Comparison of ENCODE assay signal across 20 cellular contexts in genomic region chr9:104553261-104553660, GRCh38. TPM values are rescaled to one million over a fixed set of nuclear protein-coding genes. Genes with fewer than 3 reads are reported as not detected.
"Had no signal": no experiment of that assay in that cellular context is flagged by ENCODE, and none has a peak within 500 bp of the region (broad histone marks: within the 10 kb centered on the region; RNA-seq: fewer than 3 reads in every experiment).

No MANE protein-coding gene starts in this region.

- H3K9me3 ChIP-seq: colonic mucosa, right atrium auricular region had no signal

- H3K27ac ChIP-seq: colonic mucosa, gastroesophageal sphincter, right atrium auricular region, tibial nerve had no signal

- H3K27me3 ChIP-seq: colonic mucosa, gastroesophageal sphincter, right atrium auricular region, tibial nerve had no signal

- H3K4me1 ChIP-seq: colonic mucosa, gastroesophageal sphincter, right atrium auricular region, tibial nerve had no signal

- H3K36me3 ChIP-seq: colonic mucosa, gastroesophageal sphincter, right atrium auricular region, tibial nerve had no signal

- ATAC-seq: activated T-cell treated with anti-CD3 and anti-CD28 coated beads, Interleukin-2, amount 50 U/mL, for 4 hours; gastroesophageal sphincter; left colon; natural killer cell; stimulated activated effector memory CD8-positive, alpha-beta T cell treated with anti-CD3 and anti-CD28 coated beads, Interleukin-12 subunit alpha, Interleukin-12 subunit beta, amount 100 ng/mL, for 72 hours had no signal

- DNase-seq: activated CD4-positive, alpha-beta memory T cell treated with anti-CD3 and anti-CD28 coated beads for 36 hours; activated CD4-positive, alpha-beta T cell treated with anti-CD3 and anti-CD28 coated beads for 1 hour; activated gamma-delta T cell; activated T-cell treated with anti-CD3 and anti-CD28 coated beads, Interleukin-2, amount 50 U/mL, for 4 hours; colonic mucosa; left colon; natural killer cell; small intestine; SW 1271 had no signal

- H3K4me3 ChIP-seq: colonic mucosa, gastroesophageal sphincter, right atrium auricular region, tibial nerve had no signal

RNA-seq across cellular contexts. Expression of gene OR13C8, which starts 15.7 kb away (rescaled TPM):
- total RNA-seq: activated CD4-positive, alpha-beta memory T cell treated with anti-CD3 and anti-CD28 coated beads for 36 hours; activated T-cell treated with anti-CD3 and anti-CD28 coated beads, Interleukin-2, amount 50 U/mL, for 4 hours; cardiac septum; colonic mucosa; endothelial cell of umbilical vein; fibroblast of lung; gastroesophageal sphincter; left colon; lung microvascular endothelial cell; mononuclear cell; natural killer cell; posterior vena cava; right atrium auricular region; subcutaneous adipose tissue; tibial nerve had no signal
- polyA plus RNA-seq: endothelial cell of umbilical vein, fibroblast of lung, small intestine had no signal

RNA-seq across cellular contexts. Expression of gene OR13C3, which starts 16.6 kb away (rescaled TPM):
- total RNA-seq: activated CD4-positive, alpha-beta memory T cell treated with anti-CD3 and anti-CD28 coated beads for 36 hours; activated T-cell treated with anti-CD3 and anti-CD28 coated beads, Interleukin-2, amount 50 U/mL, for 4 hours; cardiac septum; colonic mucosa; endothelial cell of umbilical vein; fibroblast of lung; gastroesophageal sphincter; left colon; lung microvascular endothelial cell; mononuclear cell; natural killer cell; posterior vena cava; right atrium auricular region; subcutaneous adipose tissue; tibial nerve had no signal
- polyA plus RNA-seq: endothelial cell of umbilical vein, fibroblast of lung, small intestine had no signal

RNA-seq across cellular contexts. Expression of gene OR13C4, which starts 26.3 kb away (rescaled TPM):
- total RNA-seq: activated CD4-positive, alpha-beta memory T cell treated with anti-CD3 and anti-CD28 coated beads for 36 hours; activated T-cell treated with anti-CD3 and anti-CD28 coated beads, Interleukin-2, amount 50 U/mL, for 4 hours; cardiac septum; colonic mucosa; endothelial cell of umbilical vein; fibroblast of lung; gastroesophageal sphincter; left colon; lung microvascular endothelial cell; mononuclear cell; natural killer cell; posterior vena cava; right atrium auricular region; subcutaneous adipose tissue; tibial nerve had no signal
- polyA plus RNA-seq: endothelial cell of umbilical vein, fibroblast of lung, small intestine had no signal

RNA-seq across cellular contexts. Expression of gene OR13C5, which starts 46.0 kb away (rescaled TPM):
- total RNA-seq: activated CD4-positive, alpha-beta memory T cell treated with anti-CD3 and anti-CD28 coated beads for 36 hours; activated T-cell treated with anti-CD3 and anti-CD28 coated beads, Interleukin-2, amount 50 U/mL, for 4 hours; cardiac septum; colonic mucosa; endothelial cell of umbilical vein; fibroblast of lung; gastroesophageal sphincter; left colon; lung microvascular endothelial cell; mononuclear cell; natural killer cell; posterior vena cava; right atrium auricular region; subcutaneous adipose tissue; tibial nerve had no signal
- polyA plus RNA-seq: endothelial cell of umbilical vein, fibroblast of lung, small intestine had no signal

RNA-seq across cellular contexts. Expression of gene OR13F1, which starts 49.2 kb away (rescaled TPM):
- total RNA-seq: activated CD4-positive, alpha-beta memory T cell treated with anti-CD3 and anti-CD28 coated beads for 36 hours; activated T-cell treated with anti-CD3 and anti-CD28 coated beads, Interleukin-2, amount 50 U/mL, for 4 hours; cardiac septum; colonic mucosa; endothelial cell of umbilical vein; fibroblast of lung; gastroesophageal sphincter; left colon; lung microvascular endothelial cell; mononuclear cell; natural killer cell; posterior vena cava; right atrium auricular region; subcutaneous adipose tissue; tibial nerve had no signal
- polyA plus RNA-seq: endothelial cell of umbilical vein, fibroblast of lung, small intestine had no signal
